In genomic region chr14:74509587-74510210, GRCh38 we compare ENCODE assay signal across 22 cellular contexts. TPM values are rescaled to one million over a fixed set of nuclear protein-coding genes. Genes with fewer than 3 reads are reported as not detected.
DNase-seq lines count a peak whose midpoint lies in the region; ATAC-seq and TF ChIP-seq lines count a peak whose summit lies in the region.
"Had no signal": no experiment of that assay in that cellular context is flagged by ENCODE, and none has a peak within 500 bp of the region (broad histone marks: within the 10 kb centered on the region; RNA-seq: fewer than 3 reads in every experiment).

No MANE protein-coding gene starts in this region.

- H3K27ac Mint-ChIP-seq in chondrocyte (ENCODE audit: unreplicated experiment), result peak overlapping the region; percentile 51
- H3K27ac Mint-ChIP-seq: activated B cell treated with CpG ODN at 0.5 μM for 24 hours; activated CD4-positive, alpha-beta memory T cell treated with anti-CD3 and anti-CD28 coated beads, Interleukin-2, amount 10 ng/mL, durations not matched to agents 7 days and 5 days had no signal

- H3K9ac ChIP-seq in colonic mucosa (ENCODE audit: low read depth in 2 of 2, low read length in 2 of 2), result no peak overlapping the region
- H3K9ac ChIP-seq: KMS-11 had no signal

- H3K9me3 Mint-ChIP-seq in chondrocyte (ENCODE audit: low read depth), result no peaks in the 10 kb centered on the region
- H3K9me3 Mint-ChIP-seq: activated B cell treated with CpG ODN at 0.5 μM for 24 hours; activated CD4-positive, alpha-beta memory T cell treated with anti-CD3 and anti-CD28 coated beads, Interleukin-2, amount 10 ng/mL, durations not matched to agents 7 days and 5 days; central memory CD8-positive, alpha-beta T cell had no signal

- peaks cover 10% of the 10 kb centered on the region for H3K36me3 ChIP-seq in upper lobe of right lung
- H3K36me3 ChIP-seq in colonic mucosa, result no peaks in the 10 kb centered on the region
- H3K36me3 ChIP-seq: gastrocnemius medialis, pancreas had no signal

- H3K4me1 ChIP-seq in upper lobe of right lung, result peaks cover 11% of the 10 kb centered on the region
- no peaks in the 10 kb centered on the region for H3K4me1 ChIP-seq in colonic mucosa
- H3K4me1 ChIP-seq: A549, gastrocnemius medialis, pancreas had no signal

- DNase-seq in Right ventricle myocardium superior, result peak; percentile 24
- DNase-seq in Right ventricle myocardium inferior (ENCODE audit: missing footprints), result no peak
- no peak for DNase-seq in chondrocyte (ENCODE audit: low spot score)
- DNase-seq in mesenteric fat pad (ENCODE audit: low spot score), result peak; percentile 84
- peak; percentile 34 for DNase-seq in upper lobe of right lung
- DNase-seq in KG1 (lab: John Stamatoyannopoulos, UW), result no peak
- no peak for DNase-seq in pons (ENCODE audit: low spot score)
- DNase-seq in colonic mucosa, result no peak
- DNase-seq: activated B cell treated with CpG ODN at 0.5 μM for 24 hours; activated CD4-positive, alpha-beta memory T cell treated with anti-CD3 and anti-CD28 coated beads, Interleukin-2, amount 10 ng/mL, durations not matched to agents 7 days and 5 days; activated gamma-delta T cell treated with Interleukin-2 at 50 U/mL for 16 hours; amniotic stem cell; C1 segment of cervical spinal cord; effector CD4-positive, alpha-beta T cell; NCI-H2171 treated with DMSO at 0.1 percent for 48 hours; T1000 had no signal

- H3K27me3 Mint-ChIP-seq in chondrocyte (ENCODE audit: low read depth), result no peaks in the 10 kb centered on the region

- intact Hi-C loops in Right ventricle myocardium superior (cut with DNase I), result loop anchor here (10.0 kb wide), 1 partner anchor 95 kb away; no protein-coding TSS in a partner anchor
- intact Hi-C loops in Right ventricle myocardium inferior (cut with DNase I), result no loop called here
- intact Hi-C loops in upper lobe of right lung (cut with DNase I), result loop anchor here (10.0 kb wide), 1 partner anchor 95 kb away; no protein-coding TSS in a partner anchor
- intact Hi-C loops in colonic mucosa (cut with DNase I), result no loop called here

- TF ChIP-seq CTCF in chondrocyte (IDR thresholded peaks at IDR 0.05) (no peak), upper lobe of right lung (IDR thresholded peaks at IDR 0.05) (no peak), colonic mucosa (IDR thresholded peaks at IDR 0.05) (no peak)

- H3K4me3 ChIP-seq in upper lobe of right lung, result no peak overlapping the region
- H3K4me3 ChIP-seq in colonic mucosa, result no peak overlapping the region
- H3K4me3 ChIP-seq: A549, gastrocnemius medialis, pancreas had no signal

- peaks cover 45% of the 10 kb centered on the region for H3K4me1 Mint-ChIP-seq in chondrocyte (ENCODE audit: low read depth)

- H3K36me3 Mint-ChIP-seq in chondrocyte (ENCODE audit: low read depth), result peaks cover 27% of the 10 kb centered on the region

- H3K9me3 ChIP-seq in upper lobe of right lung, result no peaks in the 10 kb centered on the region
- H3K9me3 ChIP-seq in colonic mucosa, result no peaks in the 10 kb centered on the region
- H3K9me3 ChIP-seq: A549, gastrocnemius medialis, pancreas had no signal

- no peak overlapping the region for H3K4me3 Mint-ChIP-seq in chondrocyte (ENCODE audit: unreplicated experiment)
- H3K4me3 Mint-ChIP-seq: activated B cell treated with CpG ODN at 0.5 μM for 24 hours; activated CD4-positive, alpha-beta memory T cell treated with anti-CD3 and anti-CD28 coated beads, Interleukin-2, amount 10 ng/mL, durations not matched to agents 7 days and 5 days; central memory CD8-positive, alpha-beta T cell had no signal

- H3K27ac ChIP-seq in upper lobe of right lung (no peak overlapping the region), colonic mucosa (no peak overlapping the region)
- H3K27ac ChIP-seq: gastrocnemius medialis, KMS-11, pancreas had no signal

- H3K27me3 ChIP-seq in upper lobe of right lung, result no peaks in the 10 kb centered on the region
- no peaks in the 10 kb centered on the region for H3K27me3 ChIP-seq in colonic mucosa
- H3K27me3 ChIP-seq: gastrocnemius medialis, pancreas had no signal

- ATAC-seq in Right ventricle myocardium superior (ENCODE audit: poor library complexity), result no peak
- no peak for ATAC-seq in Right ventricle myocardium inferior
- no peak for ATAC-seq in upper lobe of right lung
- ATAC-seq: A549, esophagus mucosa, gastrocnemius medialis, pancreas had no signal

RNA-seq across cellular contexts. Expression of gene ISCA2, which starts 16.1 kb away (rescaled TPM):
- total RNA-seq in Right ventricle myocardium superior (38.3 TPM), Right ventricle myocardium inferior (38.4 TPM), chondrocyte (16.6 to 18.9 TPM (median 16.9 TPM) in 3 replicates), mesenteric fat pad (17.8 TPM), upper lobe of right lung (21.4 TPM), colonic mucosa (10 to 100 TPM; 42.0 to 43.1 TPM)

RNA-seq across cellular contexts. Expression of gene NPC2, which starts 16.6 kb away (rescaled TPM):
- total RNA-seq in Right ventricle myocardium superior (75.8 TPM), Right ventricle myocardium inferior (87.1 TPM), chondrocyte (209 to 313 TPM (median 212 TPM) in 3 replicates), mesenteric fat pad (290 TPM), upper lobe of right lung (849 TPM), colonic mucosa (100 to 1,000 TPM in 1 of 2 donors, 10 to 100 TPM in 1; 93.6 to 233 TPM)

Comparison
In these comparisons a context has a peak if more than half of its experiments do, and no peak if none do; other contexts are left out.
1. DNase-seq: peak in Right ventricle myocardium superior (single experiment), mesenteric fat pad (single experiment) and upper lobe of right lung (single experiment); none in Right ventricle myocardium inferior (single experiment), chondrocyte (single experiment), KG1 (single experiment), pons (single experiment) and colonic mucosa (single experiment).
2. intact Hi-C loops: an anchor here in Right ventricle myocardium superior (10.0 kb wide) and upper lobe of right lung (10.0 kb wide); none called in Right ventricle myocardium inferior and colonic mucosa.